9 cellular contexts compared by ENCODE assay signal in the genomic region with DNA sequence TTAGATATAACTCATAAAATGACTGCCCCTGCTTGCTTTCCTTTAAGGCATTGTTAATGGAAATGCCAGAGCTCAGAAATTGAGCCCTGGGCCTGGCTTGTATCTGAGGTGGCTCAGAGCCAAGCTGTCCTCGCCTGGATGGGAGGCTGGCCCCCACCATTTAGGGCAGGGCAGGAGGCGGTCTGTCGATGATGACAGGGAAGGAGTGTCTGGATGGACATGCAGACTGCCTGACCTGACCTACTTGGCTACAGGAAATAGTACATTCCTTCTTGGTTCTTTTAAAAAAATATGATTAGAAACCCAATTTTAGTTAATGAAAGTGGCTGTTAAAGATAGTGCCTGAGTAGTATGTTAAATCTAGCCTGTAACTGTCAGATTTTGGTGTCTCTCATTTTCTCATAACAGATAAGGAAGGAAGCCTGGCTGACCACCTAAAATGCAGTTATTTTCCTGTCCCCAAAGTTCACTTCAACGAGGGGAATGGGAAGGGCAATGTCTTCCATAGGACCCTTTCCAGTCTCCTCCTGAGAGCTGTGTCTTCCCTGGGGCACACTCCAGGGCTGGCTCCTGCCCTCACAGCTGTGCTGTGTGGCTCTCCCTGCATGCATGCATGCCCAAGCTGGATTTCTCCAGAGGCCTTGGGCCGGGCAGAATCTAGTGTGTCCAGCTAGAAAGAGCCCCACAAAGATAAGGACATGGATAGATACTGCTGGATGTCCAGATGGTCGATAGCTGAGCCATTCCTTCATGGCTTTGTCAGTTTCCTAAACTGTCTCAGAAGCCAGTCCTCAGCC. TPM values are rescaled to one million over a fixed set of nuclear protein-coding genes. Genes with fewer than 3 reads are reported as not detected.
DNase-seq lines count a peak whose midpoint lies in the region; ATAC-seq and TF ChIP-seq lines count a peak whose summit lies in the region.
"Had no signal": no experiment of that assay in that cellular context is flagged by ENCODE, and none has a peak within 500 bp of the region (broad histone marks: within the 10 kb centered on the region; RNA-seq: fewer than 3 reads in every experiment).

No MANE protein-coding gene starts in this region.

- whole genome bisulfite sequencing in esophagus, 2 donors: 56 to 57% methylated on average over 6 of the region's 6 CpGs
- 64% methylated on average over 6 of the region's 6 CpGs for WGBS in mesenchymal stem cell
- WGBS in transverse colon (ENCODE audit: low coverage in 1 of 2), 2 donors: 38 to 94% methylated on average over 2 to 6 of the region's 6 CpGs

- peak overlapping the region; percentile 8 to 59 (median 47) for H3K27ac ChIP-seq in Peyer's patch
- H3K27ac ChIP-seq in esophagus (ENCODE audit: low read depth in 2 of 2, low read length in 1 of 2): peak overlapping the region; percentile 51 to 63
- no peak overlapping the region for H3K27ac ChIP-seq in mesenchymal stem cell (ENCODE audit: low read length, poor library complexity, severe bottlenecking)
- peak overlapping the region; percentile 54 to 77 (median 70) for H3K27ac ChIP-seq in transverse colon

- peak overlapping the region in 1 of 2 experiments; percentile 9 for H3K23ac ChIP-seq in mesenchymal stem cell (ENCODE audit: low read length in 2 of 2)

- TF ChIP-seq POLR2A in Peyer's patch (IDR thresholded peaks at IDR 0.05) (no peak), transverse colon (IDR thresholded peaks at IDR 0.05) (no peak)

- no peak for TF ChIP-seq EP300 in transverse colon (IDR thresholded peaks at IDR 0.05; ENCODE audit: low read depth)

- intact Hi-C loops in transverse colon (cut with DNase I; ENCODE audit: low total_unique reads): loop anchor here (5.0 kb wide), 1 partner anchor 41 kb away; a partner anchor contains a TSS

- peak overlapping the region; percentile 80 for H2BK15ac ChIP-seq in mesenchymal stem cell (ENCODE audit: low read depth, poor library complexity, severe bottlenecking)

- no peak overlapping the region for H2AFZ ChIP-seq in mesenchymal stem cell (ENCODE audit: low read depth, low read length)

- DNase-seq in Peyer's patch (peak; percentile 31 to 81 (median 67)), mesenchymal stem cell (peak; percentile 78), transverse colon (peak; percentile 85), NCI-H82 treated with DMSO at 0.1 percent for 48 hours (lab: John Stamatoyannopoulos, UW; ENCODE audit: unreplicated experiment) (no peak), DMS53 treated with DMSO at 0.1 percent for 48 hours (lab: John Stamatoyannopoulos, UW; ENCODE audit: unreplicated experiment) (no peak)
- DNase-seq: stimulated activated CD4-positive, alpha-beta T cell treated with anti-CD3 and anti-CD28 coated beads, Interleukin-15, amount 100 ng/mL, for 24 hours had no signal

- peaks cover 0 to 27% (median 0%) of the 10 kb centered on the region in 4 donors for H3K4me1 ChIP-seq in Peyer's patch
- H3K4me1 ChIP-seq in esophagus (ENCODE audit: control insufficient read depth in 2 of 2, insufficient read depth in 2 of 2, low read length in 1 of 2): peaks cover 3 to 5% of the 10 kb centered on the region in 2 donors
- H3K4me1 ChIP-seq in mesenchymal stem cell (ENCODE audit: control insufficient read depth, insufficient read depth, low read depth, low read length): peaks cover 8% of the 10 kb centered on the region
- peaks cover 5 to 50% (median 25%) of the 10 kb centered on the region in 4 donors for H3K4me1 ChIP-seq in transverse colon

- H3K14ac ChIP-seq in mesenchymal stem cell (ENCODE audit: low read length in 2 of 2): no peak overlapping the region

- H3K4ac ChIP-seq in mesenchymal stem cell (ENCODE audit: low read depth in 1 of 2, low read length in 2 of 2): peak overlapping the region in 1 of 2 experiments; percentile 79

- H3K4me2 ChIP-seq in mesenchymal stem cell (ENCODE audit: low read length, poor library complexity, severe bottlenecking): no peak overlapping the region

- no peak overlapping the region for H3K4me3 ChIP-seq in Peyer's patch
- H3K4me3 ChIP-seq in esophagus (ENCODE audit: low read depth in 1 of 2, low read length in 2 of 2): no peak overlapping the region
- H3K4me3 ChIP-seq in mesenchymal stem cell (ENCODE audit: insufficient read depth in 1 of 2, low read depth in 1 of 2, low read length in 2 of 2): no peak overlapping the region
- H3K4me3 ChIP-seq in transverse colon: no peak overlapping the region

- no peak overlapping the region for H2AK5ac ChIP-seq in mesenchymal stem cell (ENCODE audit: low read length, severe bottlenecking)

- TF ChIP-seq CTCF in Peyer's patch (IDR thresholded peaks at IDR 0.05) (no peak), transverse colon (IDR thresholded peaks at IDR 0.05) (no peak)

- no peaks in the 10 kb centered on the region for H3K9me3 ChIP-seq in Peyer's patch
- H3K9me3 ChIP-seq in esophagus (ENCODE audit: control insufficient read depth in 2 of 2, insufficient read depth in 1 of 2, low read depth in 1 of 2, low read length in 1 of 2): no peaks in the 10 kb centered on the region
- H3K9me3 ChIP-seq in mesenchymal stem cell (ENCODE audit: control insufficient read depth, low read length): no peaks in the 10 kb centered on the region
- H3K9me3 ChIP-seq in transverse colon: no peaks in the 10 kb centered on the region

- H3K79me1 ChIP-seq in mesenchymal stem cell (replicated peaks; ENCODE audit: low read length, poor library complexity, severe bottlenecking): peaks cover 42% of the 10 kb centered on the region

- H3K18ac ChIP-seq in mesenchymal stem cell (ENCODE audit: low read depth in 1 of 2, low read length in 2 of 2): peak overlapping the region; percentile 69 to 85

- ATAC-seq in HG03442 (IDR thresholded peaks at IDR 0.05; ENCODE audit: unreplicated experiment) (no peak), GM19023 (IDR thresholded peaks at IDR 0.05; ENCODE audit: unreplicated experiment) (no peak)

- H3K36me3 ChIP-seq in Peyer's patch (peaks cover 0 to 54% (median 0%) of the 10 kb centered on the region in 3 donors), esophagus (ENCODE audit: control insufficient read depth in 2 of 2, insufficient read depth in 2 of 2, low read length in 1 of 2) (peaks cover 10 to 43% of the 10 kb centered on the region in 2 donors), mesenchymal stem cell (ENCODE audit: control insufficient read depth in 1 of 2, insufficient read depth in 2 of 2, low read depth in 1 of 2, low read length in 2 of 2) (peaks cover 45 to 57% of the 10 kb centered on the region in 2 experiments), transverse colon (no peaks in the 10 kb centered on the region)

- H2BK120ac ChIP-seq in mesenchymal stem cell (ENCODE audit: low read depth, low read length): no peak overlapping the region

- H2BK12ac ChIP-seq in mesenchymal stem cell (ENCODE audit: low read length in 2 of 2): peak overlapping the region; percentile 45 to 62

- H4K91ac ChIP-seq in mesenchymal stem cell (ENCODE audit: low read length): peak overlapping the region; percentile 86

- H3K27me3 ChIP-seq in Peyer's patch (no peaks in the 10 kb centered on the region), esophagus (ENCODE audit: control insufficient read depth in 1 of 2, insufficient read depth in 2 of 2, low read length in 2 of 2) (no peaks in the 10 kb centered on the region), mesenchymal stem cell (ENCODE audit: control insufficient read depth in 1 of 2, insufficient read depth in 1 of 2, low read length in 2 of 2) (no peaks in the 10 kb centered on the region), transverse colon (no peaks in the 10 kb centered on the region)

- in situ Hi-C loops in transverse colon (cut with MboI; ENCODE audit: low pct_ligation_motif_present in 1 of 4, low pct_unique_long_range_greater_than_20kb in 1 of 4, low sequenced_read_pairs in 3 of 4): no loop called here

- no peak overlapping the region for H2BK5ac ChIP-seq in mesenchymal stem cell (ENCODE audit: low read depth, low read length, poor library complexity, severe bottlenecking)

- H3K9ac ChIP-seq in mesenchymal stem cell (ENCODE audit: low read length): peak overlapping the region; percentile 0

- H4K8ac ChIP-seq in mesenchymal stem cell (ENCODE audit: low read length): peak overlapping the region; percentile 67

RNA-seq across cellular contexts. Expression of a gene that starts 42.3 kb away (rescaled TPM):
- 100 to 1,000 TPM; 407 to 489 (median 431) TPM for total RNA-seq in Peyer's patch
- 100 to 1,000 TPM; 210 to 233 TPM for polyA plus RNA-seq in esophagus
- polyA plus RNA-seq in mesenchymal stem cell (2013, experiment 1 of 2): 114 TPM
- polyA plus RNA-seq in mesenchymal stem cell (2013, experiment 2 of 2): 113 TPM
- 100 to 1,000 TPM; 190 to 348 (median 314) TPM for total RNA-seq in transverse colon

Comparison
In these comparisons a context has a peak if more than half of its experiments do, and no peak if none do; other contexts are left out.
1. DNase-seq: peak in Peyer's patch (3 of 3), mesenchymal stem cell (single experiment) and transverse colon (single experiment); none in NCI-H82 treated with DMSO at 0.1 percent for 48 hours (single experiment) and DMS53 treated with DMSO at 0.1 percent for 48 hours (single experiment).